ENCODE assay signal across 19 cellular contexts in genomic region chr18:68965817-68966216, GRCh38.
DNase-seq lines count a peak whose midpoint lies in the region; ATAC-seq and TF ChIP-seq lines count a peak whose summit lies in the region.
"Had no signal": no experiment of that assay in that cellular context is flagged by ENCODE, and none has a peak within 500 bp of the region (broad histone marks: within the 10 kb centered on the region; RNA-seq: fewer than 3 reads in every experiment).

No MANE protein-coding gene starts in this region.

- ATAC-seq in WTC11, result 0 out of 2 replicates have a peak, but pooled peaks have one; percentile 20
- ATAC-seq: A549 had no signal

- CTCF ChIA-PET in WTC11 (lab: Charles Lee), result no interaction called here

- H3K36me3 Mint-ChIP-seq in WTC11 (no peaks in the 10 kb centered on the region), type B pancreatic cell (no peaks in the 10 kb centered on the region)
- H3K36me3 Mint-ChIP-seq: CD14-positive monocyte had no signal

- DNase-seq in NCI-H2107 treated with DMSO at 0.1 percent for 48 hours (lab: John Stamatoyannopoulos, UW; ENCODE audit: unreplicated experiment), result peak; percentile 29
- no peak for DNase-seq in NCI-H2107 (lab: John Stamatoyannopoulos, UW)
- DNase-seq in WTC11 (ENCODE audit: low spot score), result no peak
- DNase-seq in brain pericyte (ENCODE audit: low read depth, low spot score), result peak; percentile 5
- DNase-seq in NCI-H1436 treated with DMSO at 0.1 percent for 48 hours (lab: John Stamatoyannopoulos, UW), result no peak
- no peak for DNase-seq in type B pancreatic cell (ENCODE audit: extremely low spot score, unreplicated experiment)
- no peak for DNase-seq in DMS153 treated with DMSO at 0.1 percent for 48 hours (lab: John Stamatoyannopoulos, UW; ENCODE audit: unreplicated experiment)
- DNase-seq: 8988T; ACHN; AML-193; BE2C; Calu3; CD4-positive, alpha-beta T cell; COR-L47; DND-41; H7; HCEC 1CT had no signal

- TF ChIP-seq CTCF in WTC11 (IDR thresholded peaks at IDR 0.05) (no peak), type B pancreatic cell (conservative IDR thresholded peaks at IDR 0.05) (no peak)

- H3K27me3 Mint-ChIP-seq in WTC11 (ENCODE audit: low read depth) (no peaks in the 10 kb centered on the region), type B pancreatic cell (no peaks in the 10 kb centered on the region)
- H3K27me3 Mint-ChIP-seq: CD4-positive, alpha-beta T cell had no signal

- H3K4me3 Mint-ChIP-seq in WTC11 (no peak overlapping the region), type B pancreatic cell (no peak overlapping the region)
- H3K4me3 Mint-ChIP-seq: CD14-positive monocyte; CD4-positive, alpha-beta T cell had no signal

- H3K9me3 Mint-ChIP-seq in WTC11 (no peaks in the 10 kb centered on the region), type B pancreatic cell (no peaks in the 10 kb centered on the region)
- H3K9me3 Mint-ChIP-seq: CD4-positive, alpha-beta T cell had no signal

- POLR2A ChIA-PET in WTC11 (lab: Charles Lee), result no interaction called here

- no peak overlapping the region for H3K27ac Mint-ChIP-seq in WTC11
- H3K27ac Mint-ChIP-seq in type B pancreatic cell, result no peak overlapping the region
- H3K27ac Mint-ChIP-seq: CD14-positive monocyte; CD4-positive, alpha-beta T cell had no signal

- H3K4me1 Mint-ChIP-seq in WTC11 (peaks cover 14% of the 10 kb centered on the region), type B pancreatic cell (ENCODE audit: unreplicated experiment) (no peaks in the 10 kb centered on the region)
- H3K4me1 Mint-ChIP-seq: CD14-positive monocyte had no signal

TF ChIP-seq in WTC11, 78 proteins besides CTCF, POLR2A, EP300 and RAD21:
- TF ChIP-seq FOXP1 (CRISPR knock-in tag; IDR thresholded peaks at IDR 0.05; ENCODE audit: borderline replicate concordance) (no peak), NFE2L1 (CRISPR knock-in tag; IDR thresholded peaks at IDR 0.05) (no peak), ZNF423 (CRISPR knock-in tag; IDR thresholded peaks at IDR 0.05) (peak; percentile 84)

Comparison
In these comparisons a context has a peak if more than half of its experiments do, and no peak if none do; other contexts are left out.
1. DNase-seq: peak in NCI-H2107 treated with DMSO at 0.1 percent for 48 hours (single experiment) and brain pericyte (single experiment); none in NCI-H2107 (single experiment), WTC11 (single experiment), NCI-H1436 treated with DMSO at 0.1 percent for 48 hours (single experiment), type B pancreatic cell (single experiment) and DMS153 treated with DMSO at 0.1 percent for 48 hours (single experiment).